In the genomic region with DNA sequence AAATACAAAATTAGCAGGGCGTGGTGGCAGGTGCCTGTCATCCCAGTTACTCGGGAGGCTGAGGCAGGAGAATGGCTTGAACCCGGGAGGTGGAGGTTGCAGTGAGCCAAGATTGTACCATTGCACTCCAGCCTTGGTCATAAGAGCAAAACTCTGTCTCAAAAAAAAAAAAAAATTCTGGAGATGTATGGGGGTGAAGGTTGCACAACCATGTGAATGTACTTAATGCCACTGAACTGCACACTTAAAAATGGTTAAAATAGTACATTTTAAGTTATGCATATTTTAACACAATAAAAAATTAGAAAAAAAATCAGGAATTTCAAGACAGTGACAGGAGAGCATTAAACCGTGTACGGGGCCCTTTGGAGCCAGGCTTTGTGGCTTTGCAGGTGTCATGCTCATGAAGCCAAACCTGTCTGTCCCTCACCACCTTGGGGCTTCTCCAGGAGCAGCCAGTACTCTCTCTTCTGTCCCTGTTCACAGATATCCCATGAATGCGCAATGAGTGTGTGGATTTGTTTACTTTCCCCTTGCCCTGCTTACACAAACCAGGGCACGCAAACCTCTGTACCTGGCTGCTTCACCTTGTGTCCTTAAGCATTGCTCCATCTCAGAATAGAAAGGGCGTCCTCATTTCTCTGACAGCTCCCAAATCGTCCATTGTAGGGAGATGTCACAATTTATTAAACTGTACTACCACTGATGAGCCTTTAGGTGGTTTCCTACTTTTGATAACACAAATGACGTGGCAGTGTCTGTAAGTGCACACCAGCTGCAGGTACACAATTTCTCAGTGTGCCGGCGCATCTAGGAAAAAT, we compare ENCODE assay signal across 2 cellular contexts.
TF ChIP-seq lines count a peak whose summit lies in the region.

No MANE protein-coding gene starts in this region.

TF ChIP-seq in Ishikawa, 13 proteins besides CTCF, POLR2A, EP300 and RAD21 (continued from another document):
- TF ChIP-seq ZBTB7A (IDR thresholded peaks at IDR 0.05; ENCODE audit: low read depth): no peak

TF ChIP-seq in SK-N-SH treated with all-trans-retinoic acid at 6 μM for 48 hours, 23 proteins besides CTCF, POLR2A, EP300 and RAD21 (continued from another document):
- TF ChIP-seq GLIS3 (CRISPR knock-in tag; IDR thresholded peaks at IDR 0.05) (no peak), TOX (CRISPR knock-in tag; IDR thresholded peaks at IDR 0.05; ENCODE audit: borderline replicate concordance) (no peak), CSDC2 (CRISPR knock-in tag; IDR thresholded peaks at IDR 0.05) (no peak)
